11 cellular contexts compared by ENCODE assay signal in genomic region chr6:118963003-118963402, GRCh38. TPM values are rescaled to one million over a fixed set of nuclear protein-coding genes. Genes with fewer than 3 reads are reported as not detected.
DNase-seq lines count a peak whose midpoint lies in the region; ATAC-seq, FAIRE-seq and TF ChIP-seq lines count a peak whose summit lies in the region.
"Had no signal": no experiment of that assay in that cellular context is flagged by ENCODE, and none has a peak within 500 bp of the region (broad histone marks: within the 10 kb centered on the region; RNA-seq: fewer than 3 reads in every experiment).

No MANE protein-coding gene starts in this region.

- POLR2A ChIA-PET in A549 (lab: Yijun Ruan, JAX) = no interaction called here

- TF ChIP-seq CTCF in A549 (IDR thresholded peaks at IDR 0.05) (0 out of 3 replicates have a peak, but pooled peaks have one; percentile 6), Peyer's patch (IDR thresholded peaks at IDR 0.05) (peak in 4 of 6 experiments; percentile 12 to 26 (median 20))

- no peak overlapping the region for H3K4me2 ChIP-seq in A549

- H3K4me3 ChIP-seq in A549 = no peak overlapping the region
- H3K4me3 ChIP-seq in Peyer's patch = no peak overlapping the region

- no peak for FAIRE-seq in A549 (lab: Jason Lieb, UNC)

- TF ChIP-seq POLR2A in A549 (IDR thresholded peaks at IDR 0.05; ENCODE audit: low read length) (no peak), Peyer's patch (IDR thresholded peaks at IDR 0.05) (no peak)

- DNase-seq in A549 (ENCODE audit: low read depth in 1 of 2, low spot score in 1 of 2) (no peak), G401 (ENCODE audit: low spot score) (peak; percentile 9), Peyer's patch (no peak), fibroblast of gingiva (ENCODE audit: low read depth) (peak; percentile 6), glomerular visceral epithelial cell (ENCODE audit: extremely low spot score) (no peak)
- DNase-seq in activated effector memory CD4-positive, alpha-beta T cell treated with anti-CD3 and anti-CD28 coated beads, Interleukin-2, amount 50 U/mL, for 16 hours = no peak
- no peak for DNase-seq in activated CD8-positive, alpha-beta memory T cell treated with anti-CD3 and anti-CD28 coated beads, Interleukin-2, amount 50 U/mL, for 4 hours
- DNase-seq in activated naive CD4-positive, alpha-beta T cell treated with Interleukin-2 at 50 U/mL for 16 hours = no peak
- DNase-seq: cerebellar nuclear complex, immature natural killer cell, KBM-7 had no signal

- CTCF ChIA-PET in A549 (lab: Yijun Ruan, JAX) = interaction anchor here (0.8 to 4.3 kb wide), 5 partner anchors 9 to 152 kb away, joined by 3 to 35 read pairs (median 3); no protein-coding TSS in a partner anchor

- no peak for ATAC-seq in A549

- H3K27me3 ChIP-seq in Peyer's patch = no peaks in the 10 kb centered on the region

- in situ Hi-C loops in G401 (cut with HindIII; ENCODE audit: low sequenced_read_pairs) = no loop called here

- TF ChIP-seq RAD21 in A549 (conservative IDR thresholded peaks at IDR 0.05 in 1 of 2, IDR thresholded peaks at IDR 0.05 in 1 of 2) = 0 out of 5 replicates have a peak, but pooled peaks of 1 of the 2 experiments have one; percentile 9

- TF ChIP-seq EP300 in A549 (IDR thresholded peaks at IDR 0.05) = no peak

- H3K27ac ChIP-seq in A549 = no peak overlapping the region
- H3K27ac ChIP-seq in Peyer's patch = no peak overlapping the region

- H3K36me3 ChIP-seq in Peyer's patch = no peaks in the 10 kb centered on the region

- H3K4me1 ChIP-seq in A549 (no peaks in the 10 kb centered on the region), Peyer's patch (no peaks in the 10 kb centered on the region)

- H3K9me3 ChIP-seq in A549 = no peaks in the 10 kb centered on the region
- no peaks in the 10 kb centered on the region for H3K9me3 ChIP-seq in Peyer's patch

TF ChIP-seq in A549, 52 proteins besides CTCF, POLR2A, EP300 and RAD21:
- TF ChIP-seq SMC3 (IDR thresholded peaks at IDR 0.05) = peak; percentile 33; the same call in 1 of the 3 replicates
- no peak for TF ChIP-seq MAZ (IDR thresholded peaks at IDR 0.05; ENCODE audit: borderline replicate concordance, low read depth, low read length)

RNA-seq across cellular contexts. Expression of gene MCM9, which starts 28.0 kb away (rescaled TPM):
- polyA plus RNA-seq in A549 (2011; rRNA removed) = 5.4 and 6.0 TPM in 2 replicates
- 1.9 and 2.2 TPM in 2 replicates for polyA plus RNA-seq in A549 (2012; cell fraction: cytosol; rRNA removed)
- 2.1 and 3.5 TPM in 2 replicates for polyA plus RNA-seq in A549 (2012; cell fraction: nucleus; rRNA removed)
- polyA plus RNA-seq in A549 (2017; fragmentation: RNase III; extraction: RNeasy Plus Mini Kit Qiagen cat#74134 plus additional on column Dnase treatment) = 5.1 to 6.0 TPM (median 5.7 TPM) in 3 replicates
- 10.6 and 11.9 TPM in 2 replicates for polyA minus RNA-seq in A549 (2011; rRNA and poly(A)+ RNA removed)
- 12.5 and 23.4 TPM in 2 replicates for total RNA-seq in G401 (2014; rRNA removed; shearing (Covaris generic))
- 10 to 100 TPM; 17.3 to 38.8 (median 23.0) TPM for total RNA-seq in Peyer's patch

Comparison
In these comparisons a context has a peak if more than half of its experiments do, and no peak if none do; other contexts are left out.
1. DNase-seq: peak in G401 (single experiment) and fibroblast of gingiva (single experiment); none in A549 (0 of 2), Peyer's patch (0 of 3), activated effector memory CD4-positive, alpha-beta T cell treated with anti-CD3 and anti-CD28 coated beads, Interleukin-2, amount 50 U/mL, for 16 hours (single experiment), activated CD8-positive, alpha-beta memory T cell treated with anti-CD3 and anti-CD28 coated beads, Interleukin-2, amount 50 U/mL, for 4 hours (single experiment), glomerular visceral epithelial cell (single experiment) and activated naive CD4-positive, alpha-beta T cell treated with Interleukin-2 at 50 U/mL for 16 hours (single experiment).